22 cellular contexts compared by ENCODE assay signal in genomic region chr1:171590022-171590421, GRCh38. TPM values are rescaled to one million over a fixed set of nuclear protein-coding genes. Genes with fewer than 3 reads are reported as not detected.
DNase-seq lines count a peak whose midpoint lies in the region; ATAC-seq and TF ChIP-seq lines count a peak whose summit lies in the region.
"Had no signal": no experiment of that assay in that cellular context is flagged by ENCODE, and none has a peak within 500 bp of the region (broad histone marks: within the 10 kb centered on the region; RNA-seq: fewer than 3 reads in every experiment).

No MANE protein-coding gene starts in this region.

- no peak overlapping the region for H3K4me3 ChIP-seq in left lung
- H3K4me3 ChIP-seq: lower lobe of right lung, sigmoid colon, SK-N-MC, uterus had no signal

- no peak for ATAC-seq in left lung
- ATAC-seq in GM18519 (IDR thresholded peaks at IDR 0.05; ENCODE audit: low FRiP score, unreplicated experiment) = no peak
- ATAC-seq: esophagus mucosa, HepG2, lower lobe of right lung had no signal

- H3K36me3 Mint-ChIP-seq in activated naive CD4-positive, alpha-beta T cell treated with anti-CD3 and anti-CD28 coated beads, Interleukin-2, amount 50 U/mL, for 24 hours = peaks cover 24% of the 10 kb centered on the region
- peaks cover 49% of the 10 kb centered on the region for H3K36me3 Mint-ChIP-seq in activated T-helper 1 cell treated with anti-CD3 and anti-CD28 coated beads, Interleukin-12 subunit alpha, Interleukin-12 subunit beta, Interleukin-2, Interleukin-4 antibody, amounts not matched to agents 30 ng/mL and 10 ng/mL and 1 ng/mL, durations not matched to agents 14 hours and 24 hours and 36 hours (ENCODE audit: low read depth)
- H3K36me3 Mint-ChIP-seq in glutamatergic neuron (ENCODE audit: unreplicated experiment) = no peaks in the 10 kb centered on the region

- intact Hi-C loops in activated T-helper 1 cell treated with anti-CD3 and anti-CD28 coated beads, Interleukin-12 subunit alpha, Interleukin-12 subunit beta, Interleukin-2, Interleukin-4 antibody, amounts not matched to agents 30 ng/mL and 10 ng/mL and 1 ng/mL, durations not matched to agents 14 hours and 24 hours and 36 hours (cut with micrococcal nuclease) = no loop called here
- intact Hi-C loops in left lung (cut with DNase I) = no loop called here

- H3K27ac Mint-ChIP-seq in activated naive CD4-positive, alpha-beta T cell treated with anti-CD3 and anti-CD28 coated beads, Interleukin-2, amount 50 U/mL, for 24 hours = peak overlapping the region; percentile 93
- H3K27ac Mint-ChIP-seq in activated T-helper 1 cell treated with anti-CD3 and anti-CD28 coated beads, Interleukin-12 subunit alpha, Interleukin-12 subunit beta, Interleukin-2, Interleukin-4 antibody, amounts not matched to agents 30 ng/mL and 10 ng/mL and 1 ng/mL, durations not matched to agents 14 hours and 24 hours and 36 hours = peak overlapping the region; percentile 27
- H3K27ac Mint-ChIP-seq in glutamatergic neuron (ENCODE audit: unreplicated experiment) = no peak overlapping the region

- no peaks in the 10 kb centered on the region for H3K9me3 ChIP-seq in left lung
- H3K9me3 ChIP-seq: lower lobe of right lung, sigmoid colon, uterus had no signal

- no peaks in the 10 kb centered on the region for H3K27me3 Mint-ChIP-seq in activated naive CD4-positive, alpha-beta T cell treated with anti-CD3 and anti-CD28 coated beads, Interleukin-2, amount 50 U/mL, for 24 hours
- no peaks in the 10 kb centered on the region for H3K27me3 Mint-ChIP-seq in activated T-helper 1 cell treated with anti-CD3 and anti-CD28 coated beads, Interleukin-12 subunit alpha, Interleukin-12 subunit beta, Interleukin-2, Interleukin-4 antibody, amounts not matched to agents 30 ng/mL and 10 ng/mL and 1 ng/mL, durations not matched to agents 14 hours and 24 hours and 36 hours (ENCODE audit: insufficient read depth)
- H3K27me3 Mint-ChIP-seq in glutamatergic neuron (ENCODE audit: unreplicated experiment) = no peaks in the 10 kb centered on the region

- H3K4me1 ChIP-seq in left lung = no peaks in the 10 kb centered on the region
- H3K4me1 ChIP-seq: lower lobe of right lung, uterus had no signal

- H3K4me1 Mint-ChIP-seq in activated naive CD4-positive, alpha-beta T cell treated with anti-CD3 and anti-CD28 coated beads, Interleukin-2, amount 50 U/mL, for 24 hours = peaks cover 15% of the 10 kb centered on the region
- H3K4me1 Mint-ChIP-seq in activated T-helper 1 cell treated with anti-CD3 and anti-CD28 coated beads, Interleukin-12 subunit alpha, Interleukin-12 subunit beta, Interleukin-2, Interleukin-4 antibody, amounts not matched to agents 30 ng/mL and 10 ng/mL and 1 ng/mL, durations not matched to agents 14 hours and 24 hours and 36 hours (ENCODE audit: low read depth) = peaks cover 27% of the 10 kb centered on the region
- H3K4me1 Mint-ChIP-seq in glutamatergic neuron (ENCODE audit: low read depth, unreplicated experiment) = no peaks in the 10 kb centered on the region

- peak overlapping the region; percentile 39 for H3K4me3 Mint-ChIP-seq in activated naive CD4-positive, alpha-beta T cell treated with anti-CD3 and anti-CD28 coated beads, Interleukin-2, amount 50 U/mL, for 24 hours
- H3K4me3 Mint-ChIP-seq in activated T-helper 1 cell treated with anti-CD3 and anti-CD28 coated beads, Interleukin-12 subunit alpha, Interleukin-12 subunit beta, Interleukin-2, Interleukin-4 antibody, amounts not matched to agents 30 ng/mL and 10 ng/mL and 1 ng/mL, durations not matched to agents 14 hours and 24 hours and 36 hours = no peak overlapping the region
- H3K4me3 Mint-ChIP-seq in glutamatergic neuron (ENCODE audit: unreplicated experiment) = no peak overlapping the region

- H3K9me3 Mint-ChIP-seq in activated naive CD4-positive, alpha-beta T cell treated with anti-CD3 and anti-CD28 coated beads, Interleukin-2, amount 50 U/mL, for 24 hours = no peaks in the 10 kb centered on the region
- H3K9me3 Mint-ChIP-seq in activated T-helper 1 cell treated with anti-CD3 and anti-CD28 coated beads, Interleukin-12 subunit alpha, Interleukin-12 subunit beta, Interleukin-2, Interleukin-4 antibody, amounts not matched to agents 30 ng/mL and 10 ng/mL and 1 ng/mL, durations not matched to agents 14 hours and 24 hours and 36 hours = no peaks in the 10 kb centered on the region
- no peaks in the 10 kb centered on the region for H3K9me3 Mint-ChIP-seq in glutamatergic neuron (ENCODE audit: unreplicated experiment)

- H3K27me3 ChIP-seq in left lung = no peaks in the 10 kb centered on the region
- H3K27me3 ChIP-seq: sigmoid colon, uterus had no signal

- TF ChIP-seq CTCF in glutamatergic neuron (IDR thresholded peaks at IDR 0.05; ENCODE audit: partially characterized antibody, unreplicated experiment) (no peak), left lung (IDR thresholded peaks at IDR 0.05) (no peak)

- DNase-seq in activated naive CD4-positive, alpha-beta T cell (lab: John Stamatoyannopoulos, UW) = no peak
- no peak for DNase-seq in activated T-helper 1 cell treated with anti-CD3 and anti-CD28 coated beads, Interleukin-12 subunit alpha, Interleukin-12 subunit beta, Interleukin-2, Interleukin-4 antibody, amounts not matched to agents 30 ng/mL and 10 ng/mL and 1 ng/mL, durations not matched to agents 14 hours and 24 hours and 36 hours (ENCODE audit: low spot score)
- DNase-seq in fibroblast of peridontal ligament (ENCODE audit: extremely low read depth) (peak; percentile 67), stromal cell of bone marrow (ENCODE audit: low read depth) (peak; percentile 65), glutamatergic neuron (no peak), left lung (no peak)
- DNase-seq: activated CD8-positive, alpha-beta memory T cell treated with anti-CD3 and anti-CD28 coated beads for 24 hours; dermis blood vessel endothelial cell; DMS 273 treated with DMSO at 0.1 percent for 48 hours; GOT3; lower lobe of right lung; NCI-H1105 treated with DMSO at 0.1 percent for 48 hours; NCI-H345; sigmoid colon; stimulated activated CD4-positive, alpha-beta T cell treated with anti-CD3 and anti-CD28 coated beads, Interleukin-4, amount 100 ng/mL, for 4 hours; stimulated activated naive CD4-positive, alpha-beta T cell; uterus had no signal

- H3K27ac ChIP-seq in left lung = no peak overlapping the region
- H3K27ac ChIP-seq: lower lobe of right lung, sigmoid colon, SK-N-MC had no signal

- H3K36me3 ChIP-seq in left lung = peaks cover 0 to 100% of the 10 kb centered on the region in 2 donors
- H3K36me3 ChIP-seq: uterus had no signal

RNA-seq across cellular contexts. Expression of gene MYOCOS, which starts 32.0 kb away (rescaled TPM):
- total RNA-seq in activated T-helper 1 cell treated with anti-CD3 and anti-CD28 coated beads, Interleukin-12 subunit alpha, Interleukin-12 subunit beta, Interleukin-2, Interleukin-4 antibody, amounts not matched to agents 30 ng/mL and 10 ng/mL and 1 ng/mL, durations not matched to agents 14 hours and 24 hours and 36 hours = 0.08 and 0.10 TPM in 2 replicates
- total RNA-seq in glutamatergic neuron (ENCODE audit: unreplicated experiment) (not detected), left lung (not detected)
- total RNA-seq: dermis blood vessel endothelial cell, esophagus mucosa, HepG2, sigmoid colon had no signal

Comparison
In these comparisons a context has a peak if more than half of its experiments do, and no peak if none do; other contexts are left out.
1. DNase-seq: peak in fibroblast of peridontal ligament (single experiment) and stromal cell of bone marrow (single experiment); none in activated naive CD4-positive, alpha-beta T cell (0 of 4), activated T-helper 1 cell treated with anti-CD3 and anti-CD28 coated beads, Interleukin-12 subunit alpha, Interleukin-12 subunit beta, Interleukin-2, Interleukin-4 antibody, amounts not matched to agents 30 ng/mL and 10 ng/mL and 1 ng/mL, durations not matched to agents 14 hours and 24 hours and 36 hours (single experiment), glutamatergic neuron (single experiment) and left lung (0 of 2).